Comparison of ENCODE assay signal across 15 cellular contexts in genomic region chr11:68130121-68130520, GRCh38. TPM values are rescaled to one million over a fixed set of nuclear protein-coding genes. Genes with fewer than 3 reads are reported as not detected.
A peak's percentile ranks its signal among the peaks of the same experiment; 100 is the strongest.
DNase-seq lines count a peak whose midpoint lies in the region; ATAC-seq and TF ChIP-seq lines count a peak whose summit lies in the region.
"Had no signal": no experiment of that assay in that cellular context is flagged by ENCODE, and none has a peak within 500 bp of the region (broad histone marks: within the 10 kb centered on the region; RNA-seq: fewer than 3 reads in every experiment).

No MANE protein-coding gene starts in this region.

- H2BK15ac ChIP-seq in H9 (ENCODE audit: low read depth, low read length): no peak overlapping the region

- H3K23me2 ChIP-seq in H9 (ENCODE audit: insufficient read length, low read depth, low read length, poor library complexity, severe bottlenecking): peaks cover 4% of the 10 kb centered on the region

- CTCF ChIA-PET in Panc1 (lab: Charles Lee): no interaction called here

- H3K4me2 ChIP-seq in H9 (ENCODE audit: insufficient read depth, insufficient read length, low read length) (no peak overlapping the region), hepatocyte (no peak overlapping the region)
- H3K4me2 ChIP-seq: A549 had no signal

- H2AFZ ChIP-seq in H9 (ENCODE audit: low read length): no peak overlapping the region
- no peak overlapping the region for H2AFZ ChIP-seq in hepatocyte

- H3K79me1 ChIP-seq in H9 (ENCODE audit: insufficient read depth, low read depth, low read length, poor library complexity, severe bottlenecking): no peaks in the 10 kb centered on the region

- H3K9me3 ChIP-seq in H9 (ENCODE audit: control insufficient read depth, low read depth, low read length) (peaks cover 12% of the 10 kb centered on the region), Panc1 (ENCODE audit: control insufficient read depth, insufficient read depth, low read depth, low read length) (peaks cover 10% of the 10 kb centered on the region; the same call in 1 of the 2 replicates), hepatocyte (ENCODE audit: low read depth) (no peaks in the 10 kb centered on the region)
- H3K9me3 ChIP-seq: BE2C had no signal

- H3K27me3 Mint-ChIP-seq in H9 (ENCODE audit: low read depth): peaks cover 5% of the 10 kb centered on the region
- H3K27me3 Mint-ChIP-seq in type B pancreatic cell: no peaks in the 10 kb centered on the region

- ATAC-seq in Panc1 (no peak), HG02970 (IDR thresholded peaks at IDR 0.05; ENCODE audit: low FRiP score, unreplicated experiment) (no peak), HG03196 (IDR thresholded peaks at IDR 0.05; ENCODE audit: unreplicated experiment) (no peak)
- ATAC-seq: A549, GM12878 had no signal

- H3K4me3 Mint-ChIP-seq in H9: no peak overlapping the region; a peak in 1 of 5 replicates
- H3K4me3 Mint-ChIP-seq in type B pancreatic cell: no peak overlapping the region
- H3K4me3 Mint-ChIP-seq: CD4-positive, alpha-beta memory T cell had no signal

- H4K20me1 ChIP-seq in H9 (ENCODE audit: control insufficient read depth, insufficient read depth, insufficient read length): no peaks in the 10 kb centered on the region
- no peaks in the 10 kb centered on the region for H4K20me1 ChIP-seq in hepatocyte (ENCODE audit: insufficient read depth, poor library complexity, severe bottlenecking)

- in situ Hi-C loops in Panc1 (cut with HindIII; ENCODE audit: low pct_unique_long_range_greater_than_20kb, low sequenced_read_pairs): no loop called here

- no peak overlapping the region for H3K27ac Mint-ChIP-seq in H9
- peak overlapping the region; percentile 50 for H3K27ac Mint-ChIP-seq in type B pancreatic cell

- H3K23ac ChIP-seq in H9 (ENCODE audit: insufficient read length, low read depth, low read length): no peak overlapping the region

- no peak overlapping the region for H4K91ac ChIP-seq in H9 (ENCODE audit: insufficient read length, low read depth, low read length)

- H2BK5ac ChIP-seq in H9 (ENCODE audit: insufficient read length, low read length): no peak overlapping the region

- H3K56ac ChIP-seq in H9 (ENCODE audit: insufficient read length, low read depth, low read length): no peak overlapping the region

- POLR2A ChIA-PET in Panc1 (lab: Charles Lee): no interaction called here

- no peak overlapping the region for H3K14ac ChIP-seq in H9 (ENCODE audit: insufficient read depth, low read length)

- no peak overlapping the region for H2BK20ac ChIP-seq in H9 (ENCODE audit: low read depth, low read length, poor library complexity, severe bottlenecking)

- peak overlapping the region; percentile 15 for H3K18ac ChIP-seq in H9 (ENCODE audit: insufficient read length, low read depth, low read length)

- no peak overlapping the region for H2AK5ac ChIP-seq in H9 (ENCODE audit: insufficient read length, low read length)

- H3K36me3 ChIP-seq in Panc1 (ENCODE audit: control insufficient read depth, insufficient read depth, low read length) (no peaks in the 10 kb centered on the region), hepatocyte (replicated peaks; ENCODE audit: insufficient read depth, low read depth) (no peaks in the 10 kb centered on the region)
- H3K36me3 ChIP-seq: BE2C had no signal

- peaks cover 5% of the 10 kb centered on the region; the same call in 1 of the 2 replicates for H3K4me1 ChIP-seq in H9 (ENCODE audit: insufficient read depth, low read length)
- H3K4me1 ChIP-seq in Panc1 (ENCODE audit: control insufficient read depth, insufficient read depth, low read length): peaks cover 35% of the 10 kb centered on the region
- H3K4me1 ChIP-seq in hepatocyte (ENCODE audit: insufficient read depth): peaks cover 16% of the 10 kb centered on the region
- H3K4me1 ChIP-seq: BE2C had no signal

- H2BK120ac ChIP-seq in H9 (ENCODE audit: low read depth, low read length, poor library complexity, severe bottlenecking): no peak overlapping the region

- no peak overlapping the region for H2BK12ac ChIP-seq in H9 (ENCODE audit: insufficient read length, low read depth, low read length)

- no CpG with 5 or more reads among the region's 1 CpG for WGBS in H9 (ENCODE audit: extremely low coverage, insufficient read length, low lambda C conversion rate)
- WGBS in hepatocyte (ENCODE audit: low lambda C conversion rate, missing lambda C conversion rate): 80% methylated on average over 1 of the region's 1 CpG

- H3T11ph ChIP-seq in H9 (ENCODE audit: low read length): no peak overlapping the region

- H3K36me3 Mint-ChIP-seq in H9 (ENCODE audit: insufficient read depth in 1 of 3, low read depth in 3 of 3) (peaks cover 27 to 35% (median 30%) of the 10 kb centered on the region in 3 experiments), type B pancreatic cell (peaks cover 6% of the 10 kb centered on the region)

- intact Hi-C loops in Panc1 (cut with micrococcal nuclease; ENCODE audit: unreplicated experiment): no loop called here

- no peak overlapping the region for H3K4me3 ChIP-seq in Panc1 (ENCODE audit: low read depth in 2 of 2, low read length in 2 of 2)
- H3K4me3 ChIP-seq in hepatocyte: no peak overlapping the region
- H3K4me3 ChIP-seq: A549, GM12878 had no signal

- H3K79me2 ChIP-seq in H9 (ENCODE audit: insufficient read depth, low read length) (no peaks in the 10 kb centered on the region), hepatocyte (no peaks in the 10 kb centered on the region)

- TF ChIP-seq CTCF in H9 (conservative IDR thresholded peaks at IDR 0.05) (no peak), Panc1 (IDR thresholded peaks at IDR 0.05) (no peak), hepatocyte (IDR thresholded peaks at IDR 0.05; ENCODE audit: poor library complexity) (no peak), type B pancreatic cell (conservative IDR thresholded peaks at IDR 0.05) (no peak)

- no TSS peak for BruUV-seq in Panc1 (replicated peaks; lab: Mats Ljungman, UMichigan)

- no peak overlapping the region for H3K4ac ChIP-seq in H9 (ENCODE audit: low read depth, low read length)

- H4K8ac ChIP-seq in H9 (replicated peaks; ENCODE audit: insufficient read length, low read depth, low read length): no peak overlapping the region

- no peak overlapping the region for H3K9ac ChIP-seq in H9 (ENCODE audit: extremely low read depth, insufficient read length, low read length)

- H3K9me3 Mint-ChIP-seq in H9: peaks cover 49 to 53% of the 10 kb centered on the region in 2 experiments
- peaks cover 10% of the 10 kb centered on the region for H3K9me3 Mint-ChIP-seq in type B pancreatic cell

- H3K27me3 ChIP-seq in H9 (ENCODE audit: insufficient read depth, low read length) (no peaks in the 10 kb centered on the region), Panc1 (ENCODE audit: control insufficient read depth, insufficient read depth, low read length) (no peaks in the 10 kb centered on the region), hepatocyte (no peaks in the 10 kb centered on the region)
- H3K27me3 ChIP-seq: BE2C had no signal

- no peaks in the 10 kb centered on the region for H3K9me2 ChIP-seq in hepatocyte (replicated peaks; ENCODE audit: insufficient read depth)

- H3K4me1 Mint-ChIP-seq in H9 (peaks cover 36 to 41% of the 10 kb centered on the region in 2 experiments), type B pancreatic cell (ENCODE audit: unreplicated experiment) (peaks cover 23% of the 10 kb centered on the region)

- H3K27ac ChIP-seq in H9 (ENCODE audit: insufficient read length, low read depth, low read length) (no peak overlapping the region), Panc1 (ENCODE audit: low read length) (peak overlapping the region; percentile 78; the same call in 1 of the 2 replicates), hepatocyte (peak overlapping the region; percentile 93)
- H3K27ac ChIP-seq: A549, C4-2B had no signal

- DNase-seq in H9 (no peak), Panc1 (ENCODE audit: low read depth, low spot score) (no peak), hepatocyte (ENCODE audit: low spot score) (no peak), type B pancreatic cell (ENCODE audit: extremely low spot score, unreplicated experiment) (no peak), NCI-H146 treated with DMSO at 0.1 percent for 48 hours (lab: John Stamatoyannopoulos, UW; ENCODE audit: unreplicated experiment) (no peak)
- DNase-seq: BE2C; CD4-positive, alpha-beta memory T cell; DMS 273 treated with DMSO at 0.1 percent for 48 hours; H7; KG1 had no signal

- H4K5ac ChIP-seq in H9 (ENCODE audit: insufficient read length, low read depth, low read length): no peak overlapping the region

RNA-seq across cellular contexts. Expression of gene CHKA, which starts 8.9 kb away (rescaled TPM):
- total RNA-seq in H9 (2021) (63.0 and 64.2 TPM in 2 replicates), Panc1 (2021; ENCODE audit: unreplicated experiment) (136 TPM), hepatocyte (74.6 and 117 TPM in 2 replicates), type B pancreatic cell (ENCODE audit: low replicate concordance) (32.2 and 46.7 TPM in 2 replicates)
- polyA plus RNA-seq in Panc1 (2012; ENCODE audit: insufficient read length): 60.6 TPM
- polyA plus RNA-seq in hepatocyte: 70.0 and 76.7 TPM in 2 replicates
